17 cellular contexts compared by ENCODE assay signal in genomic region chr16:19856120-19856519, GRCh38. TPM values are rescaled to one million over a fixed set of nuclear protein-coding genes. Genes with fewer than 3 reads are reported as not detected.
DNase-seq lines count a peak whose midpoint lies in the region; ATAC-seq and TF ChIP-seq lines count a peak whose summit lies in the region.
"Had no signal": no experiment of that assay in that cellular context is flagged by ENCODE, and none has a peak within 500 bp of the region (broad histone marks: within the 10 kb centered on the region; RNA-seq: fewer than 3 reads in every experiment).

No MANE protein-coding gene starts in this region.

- H3K27ac ChIP-seq in cingulate gyrus (ENCODE audit: low read depth, low read length) (peak overlapping the region; percentile 58), temporal lobe (ENCODE audit: low read depth, low read length) (peak overlapping the region; percentile 20)
- H3K27ac ChIP-seq: BLaER1, RWPE1 had no signal

- peaks cover 42% of the 10 kb centered on the region for H3K4me1 Mint-ChIP-seq in nephron
- H3K4me1 Mint-ChIP-seq: CD4-positive, CD25-positive, alpha-beta regulatory T cell had no signal

- no peak overlapping the region for H3K4me3 Mint-ChIP-seq in nephron
- H3K4me3 Mint-ChIP-seq: CD4-positive, CD25-positive, alpha-beta regulatory T cell had no signal

- no peak for ATAC-seq in GM19395 (IDR thresholded peaks at IDR 0.05; ENCODE audit: unreplicated experiment)

- TF ChIP-seq CTCF in nephron (IDR thresholded peaks at IDR 0.05; ENCODE audit: unreplicated experiment in 3 of 3), result no peak

- peak overlapping the region in 2 of 3 experiments; percentile 36 to 37 for H3K27ac Mint-ChIP-seq in nephron

- in situ Hi-C loops in SK-MEL-5 (cut with HindIII; ENCODE audit: low pct_unique_long_range_greater_than_20kb, low sequenced_read_pairs), result no loop called here

- DNase-seq in SK-MEL-5 (ENCODE audit: low read depth, low spot score) (peak; percentile 89), GOT3 (lab: John Stamatoyannopoulos, UW) (no peak), occipital lobe (lab: John Stamatoyannopoulos, UW) (no peak)
- DNase-seq: CD4-positive, CD25-positive, alpha-beta regulatory T cell; COR-L47; IMR-90; KG1; MG63; NCI-H2029; NCI-H69; SHP77 had no signal

- peaks cover 48% of the 10 kb centered on the region for H3K36me3 Mint-ChIP-seq in nephron (ENCODE audit: low read depth)
- H3K36me3 Mint-ChIP-seq: CD4-positive, CD25-positive, alpha-beta regulatory T cell had no signal

- no peaks in the 10 kb centered on the region for H3K27me3 Mint-ChIP-seq in nephron (ENCODE audit: low read depth)
- H3K27me3 Mint-ChIP-seq: CD4-positive, CD25-positive, alpha-beta regulatory T cell had no signal

- H3K9me3 Mint-ChIP-seq in nephron, result no peaks in the 10 kb centered on the region
- H3K9me3 Mint-ChIP-seq: CD4-positive, CD25-positive, alpha-beta regulatory T cell had no signal

RNA-seq across cellular contexts. Expression of gene GPRC5B, which starts 28.5 kb away (rescaled TPM):
- total RNA-seq in SK-MEL-5 (2014; rRNA removed; shearing (Covaris generic)), result 38.2 and 49.2 TPM in 2 replicates
- polyA plus RNA-seq in SK-MEL-5 (2015; cell fraction: cytosol; rRNA removed), result 130 and 140 TPM in 2 replicates
- 60.1 and 64.4 TPM in 2 replicates for polyA plus RNA-seq in SK-MEL-5 (2015; cell fraction: nucleus; rRNA removed)
- total RNA-seq in temporal lobe, result 37.9 TPM
- total RNA-seq in occipital lobe, result 39.3 TPM
